ENCODE assay signal across 6 cellular contexts in genomic region chr9:34611251-34611810, GRCh38. TPM values are rescaled to one million over a fixed set of nuclear protein-coding genes. Genes with fewer than 3 reads are reported as not detected.
DNase-seq lines count a peak whose midpoint lies in the region; TF ChIP-seq lines count a peak whose summit lies in the region.

No MANE protein-coding gene starts in this region.

- H3K9ac ChIP-seq in mucosa of stomach (ENCODE audit: low read length): peak overlapping the region; percentile 90

- H3K27ac ChIP-seq in adrenal gland: peak overlapping the region in 4 of 5 donors; percentile 19 to 87 (median 69)

- H3K36me3 ChIP-seq in adrenal gland (replicated peaks in 1 of 2): peaks cover 0 to 25% of the 10 kb centered on the region in 2 donors
- H3K36me3 ChIP-seq in mucosa of stomach (ENCODE audit: control insufficient read depth, insufficient read depth, low read length): no peaks in the 10 kb centered on the region

- H3K4me1 ChIP-seq in adrenal gland (replicated peaks in 1 of 2) (peaks cover 6 to 15% of the 10 kb centered on the region in 2 donors), mucosa of stomach (ENCODE audit: control insufficient read depth, insufficient read depth, low read length) (peaks cover 17% of the 10 kb centered on the region)

- H3K27me3 ChIP-seq in adrenal gland (no peaks in the 10 kb centered on the region), mucosa of stomach (ENCODE audit: control insufficient read depth, insufficient read depth, low read length) (no peaks in the 10 kb centered on the region)

- no peak for DNase-seq in HFF-Myc (ENCODE audit: extremely low read depth, low read depth)
- peak in 2 of 7 donors; percentile 18 to 49 for DNase-seq in adrenal gland
- no peak for DNase-seq in stimulated activated CD4-positive, alpha-beta T cell treated with anti-CD3 and anti-CD28 coated beads, Interleukin-15, amount 100 ng/mL, for 24 hours
- DNase-seq in activated CD8-positive, alpha-beta memory T cell treated with anti-CD3 and anti-CD28 coated beads, Interleukin-2, amount 50 U/mL, for 4 hours: no peak
- DNase-seq in UCSD-AML1 (lab: John Stamatoyannopoulos, UW; ENCODE audit: unreplicated experiment): no peak

- intact Hi-C loops in adrenal gland (cut with DNase I): no loop called here

- WGBS in adrenal gland, 4 donors: 50 to 80% (median 56%) methylated on average over 2 to 10 of the region's 10 CpGs

- no peaks in the 10 kb centered on the region for H3K9me3 ChIP-seq in adrenal gland (replicated peaks in 1 of 3)
- H3K9me3 ChIP-seq in mucosa of stomach (ENCODE audit: control insufficient read depth, low read length): no peaks in the 10 kb centered on the region

- H3K4me3 ChIP-seq in HFF-Myc (replicated peaks; ENCODE audit: low read depth, low read length) (peak overlapping the region; percentile 96), adrenal gland (peak overlapping the region; percentile 35 to 85 (median 77)), mucosa of stomach (ENCODE audit: low read length) (peak overlapping the region; percentile 48)

- TF ChIP-seq CTCF in HFF-Myc (IDR thresholded peaks at IDR 0.05; ENCODE audit: low read depth, low read length, missing control alignments): no peak
- no peak for TF ChIP-seq CTCF in adrenal gland (IDR thresholded peaks at IDR 0.05)

- TF ChIP-seq POLR2A in adrenal gland (IDR thresholded peaks at IDR 0.05): no peak

RNA-seq across cellular contexts. Expression of gene RPP25L, which starts 0.6 kb away (rescaled TPM):
- total RNA-seq in adrenal gland: 10 to 100 TPM; 11.3 to 40.9 (median 26.8) TPM
- 10 to 100 TPM; 10.5 to 32.5 (median 28.3) TPM for polyA plus RNA-seq in adrenal gland

RNA-seq across cellular contexts. Expression of gene DCTN3, which starts 9.0 kb away (rescaled TPM):
- total RNA-seq in adrenal gland: 100 to 1,000 TPM in 5 of 8 donors, 10 to 100 TPM in 3; 46.6 to 163 (median 108) TPM
- 10 to 100 TPM; 51.3 to 95.8 (median 74.0) TPM for polyA plus RNA-seq in adrenal gland

RNA-seq across cellular contexts. Expression of gene ARID3C, which starts 17.5 kb away (rescaled TPM):
- total RNA-seq in adrenal gland: not detected
- polyA plus RNA-seq in adrenal gland: not detected

RNA-seq across cellular contexts. Expression of gene CNTFR, which starts 21.8 kb away (rescaled TPM):
- 1 to 10 TPM; 2.2 to 9.7 (median 3.8) TPM for total RNA-seq in adrenal gland
- polyA plus RNA-seq in adrenal gland: 10 to 100 TPM in 1 of 3 donors, 1 to 10 TPM in 2; 1.1 to 15.2 (median 5.7) TPM

RNA-seq across cellular contexts. Expression of gene SIGMAR1, which starts 26.3 kb away (rescaled TPM):
- total RNA-seq in adrenal gland: 100 to 1,000 TPM in 4 of 8 donors, 10 to 100 TPM in 4; 64.6 to 158 (median 99.9) TPM
- 10 to 100 TPM; 34.6 to 96.3 (median 65.9) TPM for polyA plus RNA-seq in adrenal gland
